In the genomic region with DNA sequence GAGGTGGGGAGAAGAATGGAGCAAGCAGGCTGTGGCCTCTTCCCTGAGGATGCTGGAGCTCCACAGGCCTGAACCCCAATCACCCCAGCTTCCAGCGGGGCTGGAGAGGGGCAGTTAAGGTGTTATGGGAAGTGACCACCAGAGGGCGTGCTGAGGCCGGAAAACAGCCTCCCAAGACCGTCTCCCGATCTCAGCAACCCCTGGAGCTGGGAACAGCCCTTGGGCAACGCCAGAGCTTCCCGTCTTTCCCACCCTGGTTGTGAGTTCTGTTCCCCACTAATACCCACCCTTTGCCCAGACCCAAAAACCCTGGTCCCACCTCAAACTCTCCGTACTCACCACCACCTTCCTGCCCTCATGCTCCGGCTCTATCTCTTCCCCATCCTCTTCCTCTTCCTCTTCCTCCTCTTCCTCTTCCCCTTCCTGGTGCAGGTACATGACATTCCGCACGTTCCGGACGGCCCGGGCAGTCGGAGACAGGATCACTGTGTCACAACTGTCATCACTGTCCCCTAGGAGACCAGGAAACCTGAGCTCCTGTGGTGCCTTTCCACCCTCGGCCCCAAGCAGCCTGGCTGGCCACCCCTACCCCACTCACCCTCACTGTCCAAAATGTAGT, we compare ENCODE assay signal across 1 cellular context.
TF ChIP-seq lines count a peak whose summit lies in the region.

No MANE protein-coding gene starts in this region.

TF ChIP-seq in K562, 482 proteins besides CTCF, POLR2A, EP300 and RAD21 (continued from another document):
- TF ChIP-seq ETV6 (IDR thresholded peaks at IDR 0.05; ENCODE audit: borderline replicate concordance in 1 of 2, low read depth in 2 of 2, low read length in 1 of 2), result peak in 1 of 2 experiments; percentile 74; a peak in 1 of 4 replicates
- no peak for TF ChIP-seq ETV6 (CRISPR knock-in tag; IDR thresholded peaks at IDR 0.05; ENCODE audit: borderline replicate concordance)
- TF ChIP-seq ARNT (IDR thresholded peaks at IDR 0.05), result no peak
- no peak for TF ChIP-seq SRSF1 (IDR thresholded peaks at IDR 0.05; ENCODE audit: low read depth, low read length)
- TF ChIP-seq ETS2 (tag; IDR thresholded peaks at IDR 0.05; ENCODE audit: borderline replicate concordance, poor library complexity, severe bottlenecking), result no peak
- TF ChIP-seq MAFK (IDR thresholded peaks at IDR 0.05; ENCODE audit: low read length), result no peak
- TF ChIP-seq, protein P1, sequence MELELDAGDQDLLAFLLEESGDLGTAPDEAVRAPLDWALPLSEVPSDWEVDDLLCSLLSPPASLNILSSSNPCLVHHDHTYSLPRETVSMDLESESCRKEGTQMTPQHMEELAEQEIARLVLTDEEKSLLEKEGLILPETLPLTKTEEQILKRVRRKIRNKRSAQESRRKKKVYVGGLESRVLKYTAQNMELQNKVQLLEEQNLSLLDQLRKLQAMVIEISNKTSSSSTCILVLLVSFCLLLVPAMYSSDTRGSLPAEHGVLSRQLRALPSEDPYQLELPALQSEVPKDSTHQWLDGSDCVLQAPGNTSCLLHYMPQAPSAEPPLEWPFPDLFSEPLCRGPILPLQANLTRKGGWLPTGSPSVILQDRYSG (tag; conservative IDR thresholded peaks at IDR 0.05; ENCODE audit: low read depth), result no peak
- no peak for TF ChIP-seq U2AF2 (optimal IDR thresholded peaks at IDR 0.05; ENCODE audit: low read depth, low read length)
- TF ChIP-seq ZNF830 (CRISPR knock-in tag; IDR thresholded peaks at IDR 0.05), result no peak
- TF ChIP-seq ESRRB (CRISPR knock-in tag; IDR thresholded peaks at IDR 0.05; ENCODE audit: borderline replicate concordance), result no peak
- TF ChIP-seq RBM22 (IDR thresholded peaks at IDR 0.05; ENCODE audit: low read depth, low read length, poor library complexity, severe bottlenecking), result no peak
- no peak for TF ChIP-seq RBM14 (IDR thresholded peaks at IDR 0.05; ENCODE audit: borderline replicate concordance, insufficient read depth, low read depth, low read length)
- no peak for TF ChIP-seq E2F3 (CRISPR knock-in tag; IDR thresholded peaks at IDR 0.05)
- TF ChIP-seq GTF2A2 (tag; IDR thresholded peaks at IDR 0.05), result no peak
